ENCODE assay signal across 12 cellular contexts in genomic region chr1:228207851-228208821, GRCh38. TPM values are rescaled to one million over a fixed set of nuclear protein-coding genes. Genes with fewer than 3 reads are reported as not detected.
DNase-seq lines count a peak whose midpoint lies in the region; ATAC-seq and TF ChIP-seq lines count a peak whose summit lies in the region.
"Had no signal": no experiment of that assay in that cellular context is flagged by ENCODE, and none has a peak within 500 bp of the region (broad histone marks: within the 10 kb centered on the region; RNA-seq: fewer than 3 reads in every experiment).

A gene with protein sequence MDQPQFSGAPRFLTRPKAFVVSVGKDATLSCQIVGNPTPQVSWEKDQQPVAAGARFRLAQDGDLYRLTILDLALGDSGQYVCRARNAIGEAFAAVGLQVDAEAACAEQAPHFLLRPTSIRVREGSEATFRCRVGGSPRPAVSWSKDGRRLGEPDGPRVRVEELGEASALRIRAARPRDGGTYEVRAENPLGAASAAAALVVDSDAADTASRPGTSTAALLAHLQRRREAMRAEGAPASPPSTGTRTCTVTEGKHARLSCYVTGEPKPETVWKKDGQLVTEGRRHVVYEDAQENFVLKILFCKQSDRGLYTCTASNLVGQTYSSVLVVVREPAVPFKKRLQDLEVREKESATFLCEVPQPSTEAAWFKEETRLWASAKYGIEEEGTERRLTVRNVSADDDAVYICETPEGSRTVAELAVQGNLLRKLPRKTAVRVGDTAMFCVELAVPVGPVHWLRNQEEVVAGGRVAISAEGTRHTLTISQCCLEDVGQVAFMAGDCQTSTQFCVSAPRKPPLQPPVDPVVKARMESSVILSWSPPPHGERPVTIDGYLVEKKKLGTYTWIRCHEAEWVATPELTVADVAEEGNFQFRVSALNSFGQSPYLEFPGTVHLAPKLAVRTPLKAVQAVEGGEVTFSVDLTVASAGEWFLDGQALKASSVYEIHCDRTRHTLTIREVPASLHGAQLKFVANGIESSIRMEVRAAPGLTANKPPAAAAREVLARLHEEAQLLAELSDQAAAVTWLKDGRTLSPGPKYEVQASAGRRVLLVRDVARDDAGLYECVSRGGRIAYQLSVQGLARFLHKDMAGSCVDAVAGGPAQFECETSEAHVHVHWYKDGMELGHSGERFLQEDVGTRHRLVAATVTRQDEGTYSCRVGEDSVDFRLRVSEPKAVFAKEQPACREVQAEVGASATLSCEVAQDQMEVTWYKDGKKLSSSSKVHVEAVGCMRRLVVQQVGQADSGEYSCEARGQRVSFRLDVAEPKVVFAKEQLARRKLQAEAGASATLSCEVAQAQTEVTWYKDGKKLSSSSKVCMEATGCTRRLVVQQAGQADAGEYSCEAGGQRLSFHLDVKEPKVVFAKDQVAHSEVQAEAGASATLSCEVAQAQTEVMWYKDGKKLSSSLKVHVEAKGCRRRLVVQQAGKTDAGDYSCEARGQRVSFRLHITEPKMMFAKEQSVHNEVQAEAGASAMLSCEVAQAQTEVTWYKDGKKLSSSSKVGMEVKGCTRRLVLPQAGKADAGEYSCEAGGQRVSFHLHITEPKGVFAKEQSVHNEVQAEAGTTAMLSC (N-terminal part only) (plus strand): TSS chr1:228208044. CDS start chr1:228211784, 3,740 bp downstream.

- H3K79me2 ChIP-seq in Karpas-422 (ENCODE audit: low read length) (no peaks in the 10 kb centered on the region), hepatocyte (no peaks in the 10 kb centered on the region)

- H3K4me1 ChIP-seq in Karpas-422 (ENCODE audit: low read length) = no peaks in the 10 kb centered on the region
- peaks cover 25% of the 10 kb centered on the region for H3K4me1 ChIP-seq in hepatocyte (ENCODE audit: insufficient read depth)
- H3K4me1 ChIP-seq: Caco-2 had no signal

- H3K27ac ChIP-seq in Karpas-422 (ENCODE audit: low read length) (no peak within 1 kb of the TSS), hepatocyte (no peak within 1 kb of the TSS)

- H3K9me3 ChIP-seq in Karpas-422 (ENCODE audit: low read length) (no peaks in the 10 kb centered on the region), hepatocyte (ENCODE audit: low read depth) (no peaks in the 10 kb centered on the region)
- H3K9me3 ChIP-seq: Caco-2, mucosa of descending colon had no signal

- no peak within 1 kb of the TSS for H3K9ac ChIP-seq in Karpas-422 (ENCODE audit: low read length)

- no peaks in the 10 kb centered on the region for H3K9me3 Mint-ChIP-seq in activated naive CD8-positive, alpha-beta T cell treated with anti-CD3 and anti-CD28 coated beads, Interleukin-2, amount 10 ng/mL, durations not matched to agents 7 days and 5 days

- no peak within 1 kb of the TSS for H3K4me3 Mint-ChIP-seq in activated naive CD8-positive, alpha-beta T cell treated with anti-CD3 and anti-CD28 coated beads, Interleukin-2, amount 10 ng/mL, durations not matched to agents 7 days and 5 days

- no peak for ATAC-seq in activated naive CD8-positive, alpha-beta T cell treated with anti-CD3 and anti-CD28 coated beads, Interleukin-2, amount 10 ng/mL, durations not matched to agents 7 days and 5 days (ENCODE audit: low read depth)
- ATAC-seq in sciatic nerve (peak; percentile 6), HG03521 (IDR thresholded peaks at IDR 0.05; ENCODE audit: unreplicated experiment) (no peak), HG02642 (IDR thresholded peaks at IDR 0.05; ENCODE audit: poor library complexity, unreplicated experiment) (no peak), HG02981 (IDR thresholded peaks at IDR 0.05; ENCODE audit: unreplicated experiment) (no peak)

- H4K20me1 ChIP-seq in Karpas-422 (ENCODE audit: insufficient read depth, low read depth, low read length) (no peaks in the 10 kb centered on the region), hepatocyte (ENCODE audit: insufficient read depth, poor library complexity, severe bottlenecking) (no peaks in the 10 kb centered on the region)

- no peak within 1 kb of the TSS for H3K27ac Mint-ChIP-seq in activated naive CD8-positive, alpha-beta T cell treated with anti-CD3 and anti-CD28 coated beads, Interleukin-2, amount 10 ng/mL, durations not matched to agents 7 days and 5 days

- TF ChIP-seq CTCF in hepatocyte (IDR thresholded peaks at IDR 0.05; ENCODE audit: poor library complexity) = no peak

- H3K9me2 ChIP-seq in Karpas-422 (replicated peaks; ENCODE audit: insufficient read depth, low read length) = no peaks in the 10 kb centered on the region
- H3K9me2 ChIP-seq in hepatocyte (replicated peaks; ENCODE audit: insufficient read depth) = no peaks in the 10 kb centered on the region

- H2AFZ ChIP-seq in Karpas-422 (ENCODE audit: low read length) = no peak within 1 kb of the TSS
- H2AFZ ChIP-seq in hepatocyte = no peak within 1 kb of the TSS

- H3K4me3 ChIP-seq in Karpas-422 (ENCODE audit: low read length) (no peak within 1 kb of the TSS), hepatocyte (no peak within 1 kb of the TSS)
- H3K4me3 ChIP-seq: mucosa of descending colon had no signal

- intact Hi-C loops in sciatic nerve (cut with DNase I) = no loop called here

- POLR2A ChIA-PET in activated naive CD8-positive, alpha-beta T cell treated with anti-CD3 and anti-CD28 coated beads, Interleukin-2, amount 10 ng/mL, durations not matched to agents 7 days and 5 days (lab: Charles Lee) = no interaction called here

- H3K4me1 Mint-ChIP-seq in activated naive CD8-positive, alpha-beta T cell treated with anti-CD3 and anti-CD28 coated beads, Interleukin-2, amount 10 ng/mL, durations not matched to agents 7 days and 5 days = peaks cover 2% of the 10 kb centered on the region

- 83% methylated on average over 28 of the region's 30 CpGs for whole genome bisulfite sequencing in hepatocyte (ENCODE audit: low lambda C conversion rate, missing lambda C conversion rate)

- peaks cover 17% of the 10 kb centered on the region for H3K27me3 Mint-ChIP-seq in activated naive CD8-positive, alpha-beta T cell treated with anti-CD3 and anti-CD28 coated beads, Interleukin-2, amount 10 ng/mL, durations not matched to agents 7 days and 5 days

- no peaks in the 10 kb centered on the region for H3K36me3 Mint-ChIP-seq in activated naive CD8-positive, alpha-beta T cell treated with anti-CD3 and anti-CD28 coated beads, Interleukin-2, amount 10 ng/mL, durations not matched to agents 7 days and 5 days

- H3K36me3 ChIP-seq in Karpas-422 (ENCODE audit: insufficient read depth, low read length) (no peaks in the 10 kb centered on the region), hepatocyte (replicated peaks; ENCODE audit: insufficient read depth, low read depth) (no peaks in the 10 kb centered on the region)

- H3K27me3 ChIP-seq in Karpas-422 (ENCODE audit: low read length) (no peaks in the 10 kb centered on the region), hepatocyte (no peaks in the 10 kb centered on the region)

- no peak for DNase-seq in Karpas-422
- no peak for DNase-seq in activated naive CD8-positive, alpha-beta T cell treated with anti-CD3 and anti-CD28 coated beads, Interleukin-2, amount 10 ng/mL, durations not matched to agents 7 days and 5 days
- no peak for DNase-seq in hepatocyte (ENCODE audit: low spot score)
- no peak for DNase-seq in sciatic nerve (ENCODE audit: low spot score)
- DNase-seq in CD1c-positive myeloid dendritic cell (ENCODE audit: extremely low spot score) = no peak
- DNase-seq: activated CD4-positive, alpha-beta T cell treated with anti-CD3 and anti-CD28 coated beads for 4 hours; Caco-2; mucosa of descending colon; NCI-H1436 had no signal

- H3K4me2 ChIP-seq in Karpas-422 (ENCODE audit: low read depth, low read length, poor library complexity, severe bottlenecking) (no peak within 1 kb of the TSS), hepatocyte (no peak within 1 kb of the TSS)

RNA-seq across cellular contexts. Expression of the gene that starts here (rescaled TPM):
- 17.5 and 24.4 TPM in 2 replicates for total RNA-seq in Karpas-422 (2014; rRNA removed; shearing (Covaris generic); ENCODE audit: low replicate concordance)
- 10 to 100 TPM; 44.3 to 44.7 TPM for total RNA-seq in activated naive CD8-positive, alpha-beta T cell treated with anti-CD3 and anti-CD28 coated beads, Interleukin-2, amount 10 ng/mL, durations not matched to agents 7 days and 5 days
- total RNA-seq in hepatocyte (11.2 and 22.4 TPM in 2 replicates), sciatic nerve (18.3 TPM)
- 15.0 and 20.6 TPM in 2 replicates for polyA plus RNA-seq in hepatocyte
